ENCODE assay signal across 31 cellular contexts in the genomic region with DNA sequence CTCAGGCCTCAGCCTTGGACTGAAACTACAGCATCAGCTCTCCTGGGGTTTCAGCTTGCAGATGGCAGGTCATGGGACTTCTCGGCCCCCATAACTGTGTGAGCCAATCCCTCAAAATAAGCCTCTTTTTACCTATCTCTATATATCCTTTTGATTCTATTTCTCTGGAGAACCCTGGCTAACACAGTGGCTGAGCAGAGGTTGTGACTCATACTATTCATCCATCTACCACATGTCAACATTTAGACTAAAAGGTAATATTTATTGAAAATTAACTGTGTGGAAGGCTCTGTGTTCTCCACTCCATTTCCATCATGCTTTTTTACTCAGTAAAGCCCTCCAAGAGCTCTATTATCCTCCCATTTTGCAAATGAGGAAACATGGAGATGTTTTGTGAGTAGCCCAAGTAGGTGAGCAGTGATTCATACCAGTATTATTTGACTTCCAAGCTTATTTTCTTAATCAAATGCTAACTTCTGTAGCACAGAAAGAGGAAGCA.
DNase-seq lines count a peak whose midpoint lies in the region; ATAC-seq and TF ChIP-seq lines count a peak whose summit lies in the region.
"Had no signal": no experiment of that assay in that cellular context is flagged by ENCODE, and none has a peak within 500 bp of the region (broad histone marks: within the 10 kb centered on the region; RNA-seq: fewer than 3 reads in every experiment).

No MANE protein-coding gene starts in this region.

- H3K36me3 Mint-ChIP-seq in Caco-2 (ENCODE audit: insufficient read depth, unreplicated experiment) = no peaks in the 10 kb centered on the region
- H3K36me3 Mint-ChIP-seq: activated naive CD8-positive, alpha-beta T cell; CD4-positive, alpha-beta memory T cell had no signal

- DNase-seq in AG10803 (ENCODE audit: low read depth) (peak; percentile 48), LHCN-M2 (ENCODE audit: low read depth) (peak; percentile 23), choroid plexus epithelial cell (ENCODE audit: low read depth) (peak; percentile 23), iris pigment epithelial cell (ENCODE audit: low read depth) (peak; percentile 40), cardiac septum (ENCODE audit: low spot score) (no peak), Caco-2 (no peak), T1000 (lab: John Stamatoyannopoulos, UW) (no peak)
- DNase-seq: activated CD4-positive, alpha-beta T cell treated with anti-CD3 and anti-CD28 coated beads for 48 hours; activated effector memory CD4-positive, alpha-beta T cell treated with Interleukin-2 at 50 U/mL for 16 hours; activated T-cell treated with anti-CD3 and anti-CD28 coated beads, Interleukin-2, amount 50 U/mL, for 1 hour; anterior cingulate cortex; CD4-positive, alpha-beta memory T cell; central memory CD4-positive, alpha-beta T cell; left lung; mesendoderm; NCI-H1092; NCI-H1694 treated with DMSO at 0.1 percent for 48 hours; NCI-H446; NCI-H82; RPMI8226; stimulated activated naive CD4-positive, alpha-beta T cell treated with Interleukin-2 at 50 U/mL for 16 hours; upper lobe of left lung had no signal

- peaks cover 17% of the 10 kb centered on the region for H3K27me3 Mint-ChIP-seq in Caco-2 (ENCODE audit: insufficient read depth, unreplicated experiment)
- H3K27me3 Mint-ChIP-seq: B cell; dendritic cell treated with granulocyte-macrophage colony-stimulating factor and Interleukin-4, amounts not matched to agents 40 ng/mL and 50 ng/mL, for 4 days had no signal

- no peak overlapping the region for H3K4me3 Mint-ChIP-seq in Caco-2 (ENCODE audit: unreplicated experiment)
- H3K4me3 Mint-ChIP-seq: activated naive CD8-positive, alpha-beta T cell; B cell; CD4-positive, alpha-beta memory T cell; dendritic cell treated with granulocyte-macrophage colony-stimulating factor and Interleukin-4, amounts not matched to agents 40 ng/mL and 50 ng/mL, for 4 days had no signal

- TF ChIP-seq CTCF in AG10803 (conservative IDR thresholded peaks at IDR 0.05; ENCODE audit: low read length) (no peak), choroid plexus epithelial cell (conservative IDR thresholded peaks at IDR 0.05; ENCODE audit: low read depth, low read length) (no peak), Caco-2 (IDR thresholded peaks at IDR 0.05; ENCODE audit: insufficient read depth in 1 of 2, low read depth in 1 of 2, low read length in 1 of 2, severe bottlenecking in 1 of 2, unreplicated experiment in 1 of 2) (no peak)

- H3K9me3 Mint-ChIP-seq in Caco-2 (ENCODE audit: unreplicated experiment) = no peaks in the 10 kb centered on the region
- H3K9me3 Mint-ChIP-seq: dendritic cell treated with granulocyte-macrophage colony-stimulating factor and Interleukin-4, amounts not matched to agents 40 ng/mL and 50 ng/mL, for 4 days had no signal

- no peaks in the 10 kb centered on the region for H3K4me1 Mint-ChIP-seq in Caco-2 (ENCODE audit: low read depth, unreplicated experiment)
- H3K4me1 Mint-ChIP-seq: B cell; CD4-positive, alpha-beta memory T cell had no signal

- CTCF ChIA-PET in Caco-2 (lab: Charles Lee) = no interaction called here

- H3K9me3 ChIP-seq in Caco-2 = no peaks in the 10 kb centered on the region
- H3K9me3 ChIP-seq: A549, HAP-1, left lung, SJSA1, suprapubic skin, upper lobe of left lung had no signal

- H3K4me3 ChIP-seq in AG10803 (ENCODE audit: low read length) = no peak overlapping the region
- H3K4me3 ChIP-seq in choroid plexus epithelial cell (ENCODE audit: low read depth, low read length) = no peak overlapping the region
- no peak overlapping the region for H3K4me3 ChIP-seq in Caco-2 (ENCODE audit: low read depth, low read length)
- H3K4me3 ChIP-seq: A549, HAP-1, left lung, SJSA1, skin epidermis, suprapubic skin, upper lobe of left lung had no signal

- no peaks in the 10 kb centered on the region for H3K27me3 ChIP-seq in Caco-2 (replicated peaks; ENCODE audit: control insufficient read depth, insufficient read depth, low read length)
- H3K27me3 ChIP-seq: left lung, SJSA1, suprapubic skin, upper lobe of left lung had no signal

- H3K27ac Mint-ChIP-seq in Caco-2 (ENCODE audit: unreplicated experiment) = no peak overlapping the region
- H3K27ac Mint-ChIP-seq: activated naive CD8-positive, alpha-beta T cell; B cell; CD4-positive, alpha-beta memory T cell; dendritic cell treated with granulocyte-macrophage colony-stimulating factor and Interleukin-4, amounts not matched to agents 40 ng/mL and 50 ng/mL, for 4 days had no signal

- POLR2A ChIA-PET in Caco-2 (lab: Charles Lee) = no interaction called here

- H3K4me1 ChIP-seq in Caco-2 = no peaks in the 10 kb centered on the region
- H3K4me1 ChIP-seq: A549, HAP-1, left lung, suprapubic skin, upper lobe of left lung had no signal

- ATAC-seq in HG03196 (IDR thresholded peaks at IDR 0.05; ENCODE audit: unreplicated experiment) = no peak
- ATAC-seq: A549, left lung had no signal

- H3K36me3 ChIP-seq in Caco-2 (ENCODE audit: control insufficient read depth, insufficient read depth, low read length) = no peaks in the 10 kb centered on the region
- H3K36me3 ChIP-seq: HAP-1, left lung, SJSA1, suprapubic skin, upper lobe of left lung had no signal

- intact Hi-C loops in cardiac septum (cut with DNase I) (no loop called here), Caco-2 (cut with micrococcal nuclease; ENCODE audit: unreplicated experiment) (loop anchor here (10.0 kb wide), 1 partner anchor 95 kb away; no protein-coding TSS in a partner anchor)

- no TSS peak for BruUV-seq in Caco-2 (replicated peaks; lab: Mats Ljungman, UMichigan)

Comparison
In these comparisons a context has a peak if more than half of its experiments do, and no peak if none do; other contexts are left out.
1. DNase-seq: peak in AG10803 (single experiment), LHCN-M2 (single experiment), choroid plexus epithelial cell (single experiment) and iris pigment epithelial cell (single experiment); none in cardiac septum (single experiment), Caco-2 (0 of 2) and T1000 (single experiment).